12 cellular contexts compared by ENCODE assay signal in genomic region chr6:20681243-20681684, GRCh38.
DNase-seq lines count a peak whose midpoint lies in the region; ATAC-seq and TF ChIP-seq lines count a peak whose summit lies in the region.
"Had no signal": no experiment of that assay in that cellular context is flagged by ENCODE, and none has a peak within 500 bp of the region (broad histone marks: within the 10 kb centered on the region; RNA-seq: fewer than 3 reads in every experiment).

No MANE protein-coding gene starts in this region.

- no peak overlapping the region for H3K18ac ChIP-seq in IMR-90 (ENCODE audit: low read depth, low read length)

- dilution Hi-C loops in IMR-90 (cut with HindIII; ENCODE audit: low sequenced_read_pairs, unreplicated experiment), result no loop called here

- H4K20me1 ChIP-seq in GM23248 (ENCODE audit: insufficient read depth) (no peaks in the 10 kb centered on the region), IMR-90 (ENCODE audit: insufficient read depth, low read length) (no peaks in the 10 kb centered on the region)

- intact Hi-C loops in IMR-90 (cut with micrococcal nuclease) (no loop called here), dorsolateral prefrontal cortex (cut with DNase I) (no loop called here), posterior vena cava (cut with DNase I) (no loop called here)

- H2BK5ac ChIP-seq in IMR-90 (ENCODE audit: low read depth, low read length, poor library complexity, severe bottlenecking), result no peak overlapping the region

- no peak overlapping the region for H2BK120ac ChIP-seq in IMR-90 (ENCODE audit: low read depth, low read length)

- H3K23ac ChIP-seq in IMR-90 (ENCODE audit: low read depth, low read length), result no peak overlapping the region

- no peak for TF ChIP-seq RAD21 in IMR-90 (IDR thresholded peaks at IDR 0.05; ENCODE audit: low read length)

- CTCF ChIA-PET in IMR-90 (lab: Yijun Ruan, JAX), result no interaction called here

- H3K56ac ChIP-seq in IMR-90 (ENCODE audit: extremely low read depth, insufficient read depth, low read length), result no peak overlapping the region

- ATAC-seq in GM18867 (IDR thresholded peaks at IDR 0.05; ENCODE audit: unreplicated experiment), result peak; percentile 20
- 0 out of 2 replicates have a peak, but pooled peaks have one; percentile 14 for ATAC-seq in IMR-90 (ENCODE audit: low read depth)

- no peaks in the 10 kb centered on the region for H3K36me3 ChIP-seq in GM23248 (ENCODE audit: low read depth)
- no peaks in the 10 kb centered on the region for H3K36me3 ChIP-seq in IMR-90 (ENCODE audit: control insufficient read depth, insufficient read depth, low read length)

- in situ Hi-C loops in GM23248 (cut with MboI) (no loop called here), IMR-90 (cut with MboI; ENCODE audit: low sequenced_read_pairs) (no loop called here)

- no peak overlapping the region for H3K14ac ChIP-seq in IMR-90 (replicated peaks; ENCODE audit: low read depth, low read length)

- no peak overlapping the region for H4K91ac ChIP-seq in IMR-90 (ENCODE audit: insufficient read depth, low read depth, low read length)

- no peak for DNase-seq in GM23248
- no peak for DNase-seq in IMR-90
- DNase-seq in lung microvascular endothelial cell (ENCODE audit: low read depth in 2 of 2), result peak; percentile 2 to 6
- DNase-seq in dorsolateral prefrontal cortex, result no peak
- no peak for DNase-seq in central memory CD4-positive, alpha-beta T cell
- DNase-seq in posterior vena cava (ENCODE audit: low spot score), result no peak
- no peak for DNase-seq in T1000 (lab: John Stamatoyannopoulos, UW)
- DNase-seq: activated naive CD4-positive, alpha-beta T cell treated with anti-CD3 and anti-CD28 coated beads for 36 hours; DMS153; effector memory CD4-positive, alpha-beta T cell; NCI-H446 treated with DMSO at 0.1 percent for 48 hours had no signal

- no peak overlapping the region for H2BK20ac ChIP-seq in IMR-90 (ENCODE audit: low read depth, low read length)

- H3K4ac ChIP-seq in IMR-90 (ENCODE audit: low read depth, low read length), result no peak overlapping the region

- no peaks in the 10 kb centered on the region for H3K9me2 ChIP-seq in GM23248 (ENCODE audit: insufficient read depth)

- POLR2A ChIA-PET in IMR-90 (lab: Charles Lee; ENCODE audit: unreplicated experiment), result no interaction called here

- H2AK9ac ChIP-seq in IMR-90 (replicated peaks; ENCODE audit: low read depth, low read length, poor library complexity), result no peak overlapping the region

- H3K79me1 ChIP-seq in IMR-90 (ENCODE audit: low read depth in 1 of 2, low read length in 2 of 2), result peaks cover 6 to 9% of the 10 kb centered on the region in 2 experiments

- H3K9ac ChIP-seq in GM23248 (no peak overlapping the region), IMR-90 (ENCODE audit: low read depth, low read length) (no peak overlapping the region)

- H3K9me3 ChIP-seq in GM23248 (ENCODE audit: low read depth) (no peaks in the 10 kb centered on the region), IMR-90 (ENCODE audit: control insufficient read depth, insufficient read depth, low read length) (no peaks in the 10 kb centered on the region)

- TF ChIP-seq POLR2A in IMR-90 (IDR thresholded peaks at IDR 0.05; ENCODE audit: low read depth, low read length), result no peak

- H3K27me3 ChIP-seq in GM23248 (replicated peaks; ENCODE audit: insufficient read depth) (no peaks in the 10 kb centered on the region), IMR-90 (ENCODE audit: control insufficient read depth, insufficient read depth, low read length) (no peaks in the 10 kb centered on the region), dorsolateral prefrontal cortex (no peaks in the 10 kb centered on the region)

- H3K9me1 ChIP-seq in IMR-90 (ENCODE audit: insufficient read depth, low read length), result no peaks in the 10 kb centered on the region

- H2AFZ ChIP-seq in GM23248 (no peak overlapping the region), IMR-90 (replicated peaks; ENCODE audit: low read length, poor library complexity) (no peak overlapping the region)

- no TSS peak for BruUV-seq in IMR-90 (replicated peaks; lab: Mats Ljungman, UMichigan)

- H4K8ac ChIP-seq in IMR-90 (ENCODE audit: low read depth in 2 of 2, low read length in 2 of 2), result no peak overlapping the region

- no peak overlapping the region for H3K27ac ChIP-seq in GM23248
- H3K27ac ChIP-seq in IMR-90 (ENCODE audit: insufficient read depth, low read length), result no peak overlapping the region
- H3K27ac ChIP-seq in dorsolateral prefrontal cortex, result no peak overlapping the region

- H3K79me2 ChIP-seq in GM23248 (ENCODE audit: insufficient read depth), result no peaks in the 10 kb centered on the region

- H3K4me2 ChIP-seq in GM23248 (ENCODE audit: unreplicated experiment) (peak overlapping the region; percentile 59), IMR-90 (ENCODE audit: low read depth, low read length) (peak overlapping the region; percentile 67; the same call in 1 of the 2 replicates)

- TF ChIP-seq CTCF in IMR-90 (conservative IDR thresholded peaks at IDR 0.05; ENCODE audit: low read depth, low read length) (no peak), dorsolateral prefrontal cortex (IDR thresholded peaks at IDR 0.05 in 54 of 56, conservative IDR thresholded peaks at IDR 0.05 in 2 of 56; ENCODE audit: low read depth in 1 of 56, partially characterized antibody in 56 of 56) (no peak)

- H2AK5ac ChIP-seq in IMR-90 (ENCODE audit: low read depth, low read length), result no peak overlapping the region

- no peak overlapping the region for H2BK15ac ChIP-seq in IMR-90 (ENCODE audit: low read depth, low read length)

- H3K4me3 ChIP-seq in GM23248 (no peak overlapping the region), IMR-90 (ENCODE audit: insufficient read depth, low read depth, low read length) (no peak overlapping the region), dorsolateral prefrontal cortex (no peak overlapping the region)

- H3F3A ChIP-seq in GM23248 (ENCODE audit: insufficient read depth), result no peaks in the 10 kb centered on the region

- H3K4me1 ChIP-seq in GM23248 (ENCODE audit: insufficient read depth) (peaks cover 9% of the 10 kb centered on the region; the same call in 1 of the 2 replicates), IMR-90 (ENCODE audit: control insufficient read depth, insufficient read depth, low read length) (no peaks in the 10 kb centered on the region)

- H4K5ac ChIP-seq in IMR-90 (ENCODE audit: low read depth, low read length), result no peak overlapping the region

TF ChIP-seq in IMR-90, 13 proteins besides CTCF, POLR2A, EP300 and RAD21:
- TF ChIP-seq FOS (IDR thresholded peaks at IDR 0.05; ENCODE audit: low read depth, low read length), result no peak

Comparison
In these comparisons a context has a peak if more than half of its experiments do, and no peak if none do; other contexts are left out.
1. DNase-seq: peak in lung microvascular endothelial cell (2 of 2); none in GM23248 (single experiment), IMR-90 (single experiment), dorsolateral prefrontal cortex (0 of 10), central memory CD4-positive, alpha-beta T cell (single experiment), posterior vena cava (single experiment) and T1000 (single experiment).